Comparison of ENCODE assay signal across 1 cellular context in the genomic region with DNA sequence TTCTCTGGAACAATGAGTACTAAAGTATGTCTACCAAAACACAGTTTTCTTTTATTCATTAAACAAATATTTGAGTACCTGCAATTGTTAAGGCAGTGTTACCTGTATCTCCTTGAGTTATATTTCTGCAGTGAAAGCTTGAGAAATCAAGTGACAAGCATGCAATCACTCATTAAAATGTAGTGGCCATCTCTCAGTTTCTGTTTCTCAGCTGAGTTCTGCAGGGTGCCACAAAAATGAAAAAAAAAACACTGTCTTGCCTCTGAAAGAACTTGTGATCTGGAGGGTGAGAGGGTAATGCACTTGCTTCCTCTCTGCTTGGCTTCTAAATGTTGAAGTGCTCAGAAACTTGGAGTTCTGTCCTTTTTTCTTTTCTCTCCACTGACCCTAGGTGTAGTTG.
TF ChIP-seq lines count a peak whose summit lies in the region.

No MANE protein-coding gene starts in this region.

TF ChIP-seq in WTC11, 78 proteins besides CTCF, POLR2A, EP300 and RAD21 (continued from another document):
- TF ChIP-seq, protein P1, sequence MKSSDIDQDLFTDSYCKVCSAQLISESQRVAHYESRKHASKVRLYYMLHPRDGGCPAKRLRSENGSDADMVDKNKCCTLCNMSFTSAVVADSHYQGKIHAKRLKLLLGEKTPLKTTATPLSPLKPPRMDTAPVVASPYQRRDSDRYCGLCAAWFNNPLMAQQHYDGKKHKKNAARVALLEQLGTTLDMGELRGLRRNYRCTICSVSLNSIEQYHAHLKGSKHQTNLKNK (CRISPR knock-in tag; IDR thresholded peaks at IDR 0.05): no peak
